ENCODE assay signal across 36 cellular contexts in genomic region chr10:114220281-114220680, GRCh38. TPM values are rescaled to one million over a fixed set of nuclear protein-coding genes. Genes with fewer than 3 reads are reported as not detected.
"Had no signal": no experiment of that assay in that cellular context is flagged by ENCODE, and none has a peak within 500 bp of the region (broad histone marks: within the 10 kb centered on the region; RNA-seq: fewer than 3 reads in every experiment).

No MANE protein-coding gene starts in this region.

- H3K27ac ChIP-seq: adrenal gland, SJSA1 had no signal

- H3K4me1 Mint-ChIP-seq: activated CD4-positive, alpha-beta T cell treated with anti-CD3 and anti-CD28 coated beads for 36 hours; activated CD4-positive, alpha-beta T cell treated with anti-CD3 and anti-CD28 coated beads, Interleukin-2, amount 10 ng/mL, durations not matched to agents 7 days and 5 days; brain; WTC11 had no signal

- H3K36me3 ChIP-seq: adrenal gland, SJSA1 had no signal

- H3K9me3 ChIP-seq: adrenal gland, SJSA1 had no signal

- DNase-seq: activated CD4-positive, alpha-beta T cell treated with anti-CD3 and anti-CD28 coated beads for 36 hours; activated CD4-positive, alpha-beta T cell treated with anti-CD3 and anti-CD28 coated beads, Interleukin-2, amount 10 ng/mL, durations not matched to agents 7 days and 5 days; activated CD4-positive, alpha-beta T cell treated with anti-CD3 and anti-CD28 coated beads, Interleukin-2, amount 50 U/mL, for 48 hours; activated CD8-positive, alpha-beta T cell treated with anti-CD3 and anti-CD28 coated beads, Interleukin-2, amount 10 ng/mL, durations not matched to agents 7 days and 5 days; activated gamma-delta T cell; activated naive CD4-positive, alpha-beta T cell treated with Interleukin-2 at 50 U/mL for 16 hours; activated T-cell treated with anti-CD3 and anti-CD28 coated beads, Interleukin-2, amount 50 U/mL, for 24 hours; adrenal gland; caudate nucleus; cerebellar nuclear complex; Kasumi-1; KBM-7; NCI-H1092 treated with DMSO at 0.1 percent for 48 hours; NCI-H1417; NCI-H146; NCI-H187; NCI-H2029 treated with DMSO at 0.1 percent for 48 hours; NCI-H2107; NCI-H2171; NCI-H226; NCI-H446 treated with DMSO at 0.1 percent for 48 hours; NCI-H524; NCI-H69; NCI-H82; SHP77 treated with DMSO at 0.1 percent for 48 hours; T1000 had no signal

- H3K4me1 ChIP-seq: adrenal gland, SJSA1 had no signal

- H3K27ac Mint-ChIP-seq: activated CD4-positive, alpha-beta T cell treated with anti-CD3 and anti-CD28 coated beads for 36 hours; activated CD4-positive, alpha-beta T cell treated with anti-CD3 and anti-CD28 coated beads, Interleukin-2, amount 10 ng/mL, durations not matched to agents 7 days and 5 days; activated CD8-positive, alpha-beta T cell treated with anti-CD3 and anti-CD28 coated beads, Interleukin-2, amount 10 ng/mL, durations not matched to agents 7 days and 5 days; activated naive CD4-positive, alpha-beta T cell treated with anti-CD3 and anti-CD28 coated beads, Interleukin-2, amount 50 U/mL, for 72 hours; activated T-cell treated with anti-CD3 and anti-CD28 coated beads, Interleukin-2, amount 50 U/mL, for 24 hours; activated T-helper 2 cell treated with anti-CD3 and anti-CD28 coated beads, Interferon-gamma antibody, Interleukin-2, Interleukin-4, amounts not matched to agents 10 μg/mL and 5 μg/mL and 100 μg/mL, durations not matched to agents 14 hours and 24 hours and 36 hours; brain; WTC11 had no signal

- H3K4me3 Mint-ChIP-seq: activated CD4-positive, alpha-beta T cell treated with anti-CD3 and anti-CD28 coated beads for 36 hours; activated CD4-positive, alpha-beta T cell treated with anti-CD3 and anti-CD28 coated beads, Interleukin-2, amount 10 ng/mL, durations not matched to agents 7 days and 5 days; activated CD8-positive, alpha-beta T cell treated with anti-CD3 and anti-CD28 coated beads, Interleukin-2, amount 10 ng/mL, durations not matched to agents 7 days and 5 days; activated T-cell treated with anti-CD3 and anti-CD28 coated beads, Interleukin-2, amount 50 U/mL, for 24 hours; brain; WTC11 had no signal

- H3K9me3 Mint-ChIP-seq: activated CD4-positive, alpha-beta T cell treated with anti-CD3 and anti-CD28 coated beads, Interleukin-2, amount 10 ng/mL, durations not matched to agents 7 days and 5 days; activated naive CD4-positive, alpha-beta T cell treated with anti-CD3 and anti-CD28 coated beads, Interleukin-2, amount 50 U/mL, for 72 hours; activated T-cell treated with anti-CD3 and anti-CD28 coated beads, Interleukin-2, amount 50 U/mL, for 24 hours; activated T-helper 2 cell treated with anti-CD3 and anti-CD28 coated beads, Interferon-gamma antibody, Interleukin-2, Interleukin-4, amounts not matched to agents 10 μg/mL and 5 μg/mL and 100 μg/mL, durations not matched to agents 14 hours and 24 hours and 36 hours; WTC11 had no signal

- H3K36me3 Mint-ChIP-seq: activated naive CD4-positive, alpha-beta T cell treated with anti-CD3 and anti-CD28 coated beads, Interleukin-2, amount 50 U/mL, for 72 hours; brain; WTC11 had no signal

- ATAC-seq: activated CD4-positive, alpha-beta T cell treated with anti-CD3 and anti-CD28 coated beads for 36 hours; activated CD4-positive, CD25-positive, alpha-beta regulatory T cell treated with anti-CD3 and anti-CD28 coated beads, Interleukin-2, amount 50 U/mL, for 24 hours; activated CD8-positive, alpha-beta T cell treated with anti-CD3 and anti-CD28 coated beads, Interleukin-2, amount 10 ng/mL, durations not matched to agents 7 days and 5 days; activated naive CD4-positive, alpha-beta T cell treated with anti-CD3 and anti-CD28 coated beads, Interleukin-2, amount 50 U/mL, for 72 hours; Panc1; WTC11 had no signal

- H3K4me3 ChIP-seq: adrenal gland, SJSA1 had no signal

RNA-seq across cellular contexts. Expression of gene VWA2, which starts 18.8 kb away (rescaled TPM):
- total RNA-seq: activated CD4-positive, alpha-beta T cell treated with anti-CD3 and anti-CD28 coated beads for 36 hours; activated CD4-positive, alpha-beta T cell treated with anti-CD3 and anti-CD28 coated beads, Interleukin-2, amount 10 ng/mL, durations not matched to agents 7 days and 5 days; activated CD8-positive, alpha-beta T cell treated with anti-CD3 and anti-CD28 coated beads, Interleukin-2, amount 10 ng/mL, durations not matched to agents 7 days and 5 days; activated T-helper 2 cell treated with anti-CD3 and anti-CD28 coated beads, Interferon-gamma antibody, Interleukin-2, Interleukin-4, amounts not matched to agents 10 μg/mL and 5 μg/mL and 100 μg/mL, durations not matched to agents 14 hours and 24 hours and 36 hours; RPMI7951; SJSA1; T-helper 1 cell treated with Interleukin-12 subunit alpha and Interleukin-12 subunit beta and Interleukin-4 antibody, amounts not matched to agents 30 ng/mL and 1 ng/mL, for 36 hours; T-helper 2 cell treated with Interferon-gamma antibody and Interleukin-4, amounts not matched to agents 100 ng/mL and 5 ng/mL, for 36 hours had no signal
- polyA plus RNA-seq: adrenal gland had no signal

RNA-seq across cellular contexts. Expression of gene TDRD1, which starts 41.1 kb away (rescaled TPM):
- total RNA-seq: activated CD8-positive, alpha-beta T cell treated with anti-CD3 and anti-CD28 coated beads, Interleukin-2, amount 10 ng/mL, durations not matched to agents 7 days and 5 days; RPMI7951; SJSA1 had no signal
